In the genomic region with DNA sequence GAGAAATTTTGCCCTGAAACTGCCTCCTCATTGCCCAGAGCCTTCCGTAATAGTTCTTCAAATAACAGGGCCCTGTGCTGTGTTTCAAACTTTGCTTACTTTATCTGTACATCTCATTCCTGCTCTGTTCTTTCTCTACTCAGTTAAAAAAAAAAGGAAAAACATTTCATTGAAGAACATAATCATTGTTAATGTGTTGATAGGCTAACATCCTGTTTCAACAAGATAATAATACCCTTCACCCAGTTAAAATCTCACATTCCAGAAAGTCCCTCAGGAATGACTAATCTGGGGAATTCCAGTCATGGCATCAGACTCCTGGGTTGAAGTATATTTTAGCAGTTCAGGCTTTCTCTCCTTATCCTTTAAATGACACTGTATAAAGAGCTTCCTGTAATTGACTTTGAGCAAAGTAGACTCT, we compare ENCODE assay signal across 7 cellular contexts. TPM values are rescaled to one million over a fixed set of nuclear protein-coding genes. Genes with fewer than 3 reads are reported as not detected.
DNase-seq lines count a peak whose midpoint lies in the region; ATAC-seq, FAIRE-seq and TF ChIP-seq lines count a peak whose summit lies in the region.

No MANE protein-coding gene starts in this region.

- H3K27me3 Mint-ChIP-seq in brain: no peaks in the 10 kb centered on the region

- TF ChIP-seq CTCF in brain (conservative IDR thresholded peaks at IDR 0.05): no peak

- DNase-seq in HT-29 (ENCODE audit: low spot score) (peak; percentile 54), kidney glomerular epithelial cell (lab: John Stamatoyannopoulos, UW) (peak; percentile 96), GM12892 (ENCODE audit: insufficient read length) (no peak)

- WGBS in urinary bladder: 41% methylated on average over 1 of the region's 1 CpG

- peaks cover 11% of the 10 kb centered on the region for H3K4me1 Mint-ChIP-seq in brain

- FAIRE-seq in GM12892 (lab: Jason Lieb, UNC): no peak

- H3K27ac Mint-ChIP-seq in brain: peak overlapping the region in 3 of 5 experiments; percentile 51 to 69 (median 66)

- no peaks in the 10 kb centered on the region for H3K36me3 ChIP-seq in urinary bladder (ENCODE audit: insufficient read depth)

- no peaks in the 10 kb centered on the region for H3K9me3 Mint-ChIP-seq in brain

- H3K27ac ChIP-seq in urinary bladder (ENCODE audit: low read depth): peak overlapping the region; percentile 38

- ATAC-seq in GM19023 (IDR thresholded peaks at IDR 0.05; ENCODE audit: unreplicated experiment) (no peak), GM21717 (IDR thresholded peaks at IDR 0.05; ENCODE audit: unreplicated experiment) (no peak)

- H3K4me3 Mint-ChIP-seq in brain: peak overlapping the region in 2 of 5 experiments; percentile 15 to 61

- H3K4me1 ChIP-seq in urinary bladder (ENCODE audit: insufficient read depth): no peaks in the 10 kb centered on the region

- H3K36me3 Mint-ChIP-seq in brain: no peaks in the 10 kb centered on the region

- no peak for TF ChIP-seq POLR2A in GM12892 (IDR thresholded peaks at IDR 0.05; ENCODE audit: low read depth, low read length)

- H3K4me3 ChIP-seq in urinary bladder (ENCODE audit: low read depth, low read length): no peak overlapping the region

RNA-seq across cellular contexts. Expression of gene ITGAV, which starts 45.6 kb away (rescaled TPM):
- total RNA-seq in HT-29 (2014; rRNA removed; shearing (Covaris generic)): 32.2 and 33.7 TPM in 2 replicates
- 10.7 TPM for polyA plus RNA-seq in brain (ENCODE audit: insufficient read depth, low read depth, low replicate concordance)
- total RNA-seq in urinary bladder: 183 TPM
- 33.1 TPM for polyA plus RNA-seq in urinary bladder
- polyA plus RNA-seq in GM12892 (2012; ENCODE audit: missing spikeins): 5.1 TPM

RNA-seq across cellular contexts. Expression of gene ZC3H15, which starts 58.2 kb away (rescaled TPM):
- total RNA-seq in HT-29 (2014; rRNA removed; shearing (Covaris generic)): 41.6 and 47.6 TPM in 2 replicates
- polyA plus RNA-seq in brain (ENCODE audit: insufficient read depth, low read depth, low replicate concordance) (19.3 TPM), urinary bladder (47.3 TPM)
- total RNA-seq in urinary bladder: 82.2 TPM
- polyA plus RNA-seq in GM12892 (2012; ENCODE audit: missing spikeins): 75.6 TPM
